In genomic region chr11:86484164-86484794, GRCh38 we compare ENCODE assay signal across 1 cellular context.
A peak's percentile ranks its signal among the peaks of the same experiment; 100 is the strongest.
TF ChIP-seq lines count a peak whose summit lies in the region.

No MANE protein-coding gene starts in this region.

TF ChIP-seq in K562, 482 proteins besides CTCF, POLR2A, EP300 and RAD21 (continued from another document):
- TF ChIP-seq MAZ (CRISPR knock-in tag; conservative IDR thresholded peaks at IDR 0.05 in 1 of 2, IDR thresholded peaks at IDR 0.05 in 1 of 2): 0 out of 4 replicates have a peak, but pooled peaks of 1 of the 2 experiments have one; percentile 13
- no peak for TF ChIP-seq OTX1 (CRISPR knock-in tag; IDR thresholded peaks at IDR 0.05)
- TF ChIP-seq TAL1 (IDR thresholded peaks at IDR 0.05): peak; percentile 57
- TF ChIP-seq ZNF75A (CRISPR knock-in tag; IDR thresholded peaks at IDR 0.05): no peak
- TF ChIP-seq ZNF766 (CRISPR knock-in tag; conservative IDR thresholded peaks at IDR 0.05): no peak
- TF ChIP-seq, protein P1, sequence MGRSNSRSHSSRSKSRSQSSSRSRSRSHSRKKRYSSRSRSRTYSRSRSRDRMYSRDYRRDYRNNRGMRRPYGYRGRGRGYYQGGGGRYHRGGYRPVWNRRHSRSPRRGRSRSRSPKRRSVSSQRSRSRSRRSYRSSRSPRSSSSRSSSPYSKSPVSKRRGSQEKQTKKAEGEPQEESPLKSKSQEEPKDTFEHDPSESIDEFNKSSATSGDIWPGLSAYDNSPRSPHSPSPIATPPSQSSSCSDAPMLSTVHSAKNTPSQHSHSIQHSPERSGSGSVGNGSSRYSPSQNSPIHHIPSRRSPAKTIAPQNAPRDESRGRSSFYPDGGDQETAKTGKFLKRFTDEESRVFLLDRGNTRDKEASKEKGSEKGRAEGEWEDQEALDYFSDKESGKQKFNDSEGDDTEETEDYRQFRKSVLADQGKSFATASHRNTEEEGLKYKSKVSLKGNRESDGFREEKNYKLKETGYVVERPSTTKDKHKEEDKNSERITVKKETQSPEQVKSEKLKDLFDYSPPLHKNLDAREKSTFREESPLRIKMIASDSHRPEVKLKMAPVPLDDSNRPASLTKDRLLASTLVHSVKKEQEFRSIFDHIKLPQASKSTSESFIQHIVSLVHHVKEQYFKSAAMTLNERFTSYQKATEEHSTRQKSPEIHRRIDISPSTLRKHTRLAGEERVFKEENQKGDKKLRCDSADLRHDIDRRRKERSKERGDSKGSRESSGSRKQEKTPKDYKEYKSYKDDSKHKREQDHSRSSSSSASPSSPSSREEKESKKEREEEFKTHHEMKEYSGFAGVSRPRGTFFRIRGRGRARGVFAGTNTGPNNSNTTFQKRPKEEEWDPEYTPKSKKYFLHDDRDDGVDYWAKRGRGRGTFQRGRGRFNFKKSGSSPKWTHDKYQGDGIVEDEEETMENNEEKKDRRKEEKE (IDR thresholded peaks at IDR 0.05; ENCODE audit: borderline replicate concordance in 1 of 2, control insufficient read depth in 1 of 2, low read depth in 2 of 2, low read length in 1 of 2): no peak
- TF ChIP-seq MYC (IDR thresholded peaks at IDR 0.05; ENCODE audit: low read depth, low read length): no peak
- TF ChIP-seq MYC (CRISPR knock-in tag; IDR thresholded peaks at IDR 0.05; ENCODE audit: borderline replicate concordance, low read depth): no peak
- TF ChIP-seq ATF7 (IDR thresholded peaks at IDR 0.05): no peak
- peak; percentile 68 for TF ChIP-seq CBFA2T3 (IDR thresholded peaks at IDR 0.05)
- no peak for TF ChIP-seq U2AF2 (optimal IDR thresholded peaks at IDR 0.05; ENCODE audit: low read depth, low read length)
- no peak for TF ChIP-seq ZNF780A (CRISPR knock-in tag; IDR thresholded peaks at IDR 0.05)
- TF ChIP-seq HDGF (IDR thresholded peaks at IDR 0.05): no peak
- TF ChIP-seq TRIM28 (IDR thresholded peaks at IDR 0.05): no peak
- TF ChIP-seq DACH1 (IDR thresholded peaks at IDR 0.05; ENCODE audit: partially characterized antibody): peak; percentile 8
- no peak for TF ChIP-seq POLR2AphosphoS2 (IDR thresholded peaks at IDR 0.05; ENCODE audit: low read length)
- no peak for TF ChIP-seq ZC3H4 (CRISPR knock-in tag; IDR thresholded peaks at IDR 0.05; ENCODE audit: borderline replicate concordance)
- no peak for TF ChIP-seq ZKSCAN8 (CRISPR knock-in tag; IDR thresholded peaks at IDR 0.05)
- no peak for TF ChIP-seq HDAC2 (IDR thresholded peaks at IDR 0.05)
- TF ChIP-seq GABPB2 (CRISPR knock-in tag; conservative IDR thresholded peaks at IDR 0.05): no peak
- TF ChIP-seq HINFP (tag; conservative IDR thresholded peaks at IDR 0.05; ENCODE audit: low read depth): no peak
- no peak for TF ChIP-seq SMAD1 (IDR thresholded peaks at IDR 0.05; ENCODE audit: low read depth, low read length, partially characterized antibody)
- no peak for TF ChIP-seq MYNN (IDR thresholded peaks at IDR 0.05)
- no peak for TF ChIP-seq MYNN (CRISPR knock-in tag; IDR thresholded peaks at IDR 0.05)
- TF ChIP-seq ZFP30 (CRISPR knock-in tag; IDR thresholded peaks at IDR 0.05; ENCODE audit: borderline replicate concordance): no peak
- TF ChIP-seq CSDE1 (IDR thresholded peaks at IDR 0.05): no peak
- peak; percentile 73 for TF ChIP-seq JUND (IDR thresholded peaks at IDR 0.05; ENCODE audit: borderline replicate concordance, low read depth, low read length)
- peak; percentile 78; the same call in 2 of the 3 replicates for TF ChIP-seq JUND (tag; IDR thresholded peaks at IDR 0.05; ENCODE audit: borderline replicate concordance, low read depth, low read length)
- TF ChIP-seq KAT7 (CRISPR knock-in tag; IDR thresholded peaks at IDR 0.05; ENCODE audit: borderline replicate concordance): no peak
- peak; percentile 68; the same call in 1 of the 2 replicates for TF ChIP-seq SMARCE1 (IDR thresholded peaks at IDR 0.05)
- TF ChIP-seq, protein P2, sequence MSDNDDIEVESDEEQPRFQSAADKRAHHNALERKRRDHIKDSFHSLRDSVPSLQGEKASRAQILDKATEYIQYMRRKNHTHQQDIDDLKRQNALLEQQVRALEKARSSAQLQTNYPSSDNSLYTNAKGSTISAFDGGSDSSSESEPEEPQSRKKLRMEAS (CRISPR knock-in tag; IDR thresholded peaks at IDR 0.05): no peak
- TF ChIP-seq CBX2 (IDR thresholded peaks at IDR 0.05; ENCODE audit: insufficient read depth, low read length, poor library complexity, severe bottlenecking): no peak
- TF ChIP-seq SMAD4 (CRISPR knock-in tag; conservative IDR thresholded peaks at IDR 0.05): peak; percentile 58; the same call in 1 of the 2 replicates
- no peak for TF ChIP-seq CHD4 (IDR thresholded peaks at IDR 0.05; ENCODE audit: insufficient read depth, insufficient replicate concordance, low read depth, low read length, poor library complexity, severe bottlenecking)
- TF ChIP-seq, protein P3, sequence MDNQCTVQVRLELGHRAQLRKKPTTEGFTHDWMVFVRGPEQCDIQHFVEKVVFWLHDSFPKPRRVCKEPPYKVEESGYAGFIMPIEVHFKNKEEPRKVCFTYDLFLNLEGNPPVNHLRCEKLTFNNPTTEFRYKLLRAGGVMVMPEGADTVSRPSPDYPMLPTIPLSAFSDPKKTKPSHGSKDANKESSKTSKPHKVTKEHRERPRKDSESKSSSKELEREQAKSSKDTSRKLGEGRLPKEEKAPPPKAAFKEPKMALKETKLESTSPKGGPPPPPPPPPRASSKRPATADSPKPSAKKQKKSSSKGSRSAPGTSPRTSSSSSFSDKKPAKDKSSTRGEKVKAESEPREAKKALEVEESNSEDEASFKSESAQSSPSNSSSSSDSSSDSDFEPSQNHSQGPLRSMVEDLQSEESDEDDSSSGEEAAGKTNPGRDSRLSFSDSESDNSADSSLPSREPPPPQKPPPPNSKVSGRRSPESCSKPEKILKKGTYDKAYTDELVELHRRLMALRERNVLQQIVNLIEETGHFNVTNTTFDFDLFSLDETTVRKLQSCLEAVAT (IDR thresholded peaks at IDR 0.05): no peak
- no peak for TF ChIP-seq HMGN3 (IDR thresholded peaks at IDR 0.05; ENCODE audit: borderline replicate concordance, extremely low read depth, insufficient read length, low read depth, low read length)
- no peak for TF ChIP-seq FOXP1 (CRISPR knock-in tag; IDR thresholded peaks at IDR 0.05)
- TF ChIP-seq SIRT6 (IDR thresholded peaks at IDR 0.05; ENCODE audit: low read depth, low read length): no peak
- no peak for TF ChIP-seq CEBPB (tag; IDR thresholded peaks at IDR 0.05)
- TF ChIP-seq, protein P4, sequence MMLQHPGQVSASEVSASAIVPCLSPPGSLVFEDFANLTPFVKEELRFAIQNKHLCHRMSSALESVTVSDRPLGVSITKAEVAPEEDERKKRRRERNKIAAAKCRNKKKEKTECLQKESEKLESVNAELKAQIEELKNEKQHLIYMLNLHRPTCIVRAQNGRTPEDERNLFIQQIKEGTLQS (IDR thresholded peaks at IDR 0.05): peak; percentile 74
- TF ChIP-seq, protein P4 (CRISPR knock-in tag; conservative IDR thresholded peaks at IDR 0.05): no peak
- no peak for TF ChIP-seq ZNF561 (CRISPR knock-in tag; conservative IDR thresholded peaks at IDR 0.05)
- TF ChIP-seq CBX1 (IDR thresholded peaks at IDR 0.05; ENCODE audit: low read depth): no peak
- no peak for TF ChIP-seq MECOM (CRISPR knock-in tag; IDR thresholded peaks at IDR 0.05)
- TF ChIP-seq ZNF449 (CRISPR knock-in tag; IDR thresholded peaks at IDR 0.05): no peak
- TF ChIP-seq BMI1 (IDR thresholded peaks at IDR 0.05; ENCODE audit: low read length): no peak
- no peak for TF ChIP-seq RBM22 (IDR thresholded peaks at IDR 0.05; ENCODE audit: low read depth, low read length, poor library complexity, severe bottlenecking)
- no peak for TF ChIP-seq ZNF239 (CRISPR knock-in tag; IDR thresholded peaks at IDR 0.05)
- 0 out of 2 replicates have a peak, but pooled peaks have one; percentile 28 for TF ChIP-seq FOXJ2 (tag; IDR thresholded peaks at IDR 0.05)
- TF ChIP-seq RFX5 (IDR thresholded peaks at IDR 0.05; ENCODE audit: low read depth, low read length): no peak
- TF ChIP-seq, protein P5, sequence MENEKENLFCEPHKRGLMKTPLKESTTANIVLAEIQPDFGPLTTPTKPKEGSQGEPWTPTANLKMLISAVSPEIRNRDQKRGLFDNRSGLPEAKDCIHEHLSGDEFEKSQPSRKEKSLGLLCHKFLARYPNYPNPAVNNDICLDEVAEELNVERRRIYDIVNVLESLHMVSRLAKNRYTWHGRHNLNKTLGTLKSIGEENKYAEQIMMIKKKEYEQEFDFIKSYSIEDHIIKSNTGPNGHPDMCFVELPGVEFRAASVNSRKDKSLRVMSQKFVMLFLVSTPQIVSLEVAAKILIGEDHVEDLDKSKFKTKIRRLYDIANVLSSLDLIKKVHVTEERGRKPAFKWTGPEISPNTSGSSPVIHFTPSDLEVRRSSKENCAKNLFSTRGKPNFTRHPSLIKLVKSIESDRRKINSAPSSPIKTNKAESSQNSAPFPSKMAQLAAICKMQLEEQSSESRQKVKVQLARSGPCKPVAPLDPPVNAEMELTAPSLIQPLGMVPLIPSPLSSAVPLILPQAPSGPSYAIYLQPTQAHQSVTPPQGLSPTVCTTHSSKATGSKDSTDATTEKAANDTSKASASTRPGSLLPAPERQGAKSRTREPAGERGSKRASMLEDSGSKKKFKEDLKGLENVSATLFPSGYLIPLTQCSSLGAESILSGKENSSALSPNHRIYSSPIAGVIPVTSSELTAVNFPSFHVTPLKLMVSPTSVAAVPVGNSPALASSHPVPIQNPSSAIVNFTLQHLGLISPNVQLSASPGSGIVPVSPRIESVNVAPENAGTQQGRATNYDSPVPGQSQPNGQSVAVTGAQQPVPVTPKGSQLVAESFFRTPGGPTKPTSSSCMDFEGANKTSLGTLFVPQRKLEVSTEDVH (IDR thresholded peaks at IDR 0.05; ENCODE audit: low read depth, partially characterized antibody): no peak
- TF ChIP-seq NR2C1 (IDR thresholded peaks at IDR 0.05): no peak
- no peak for TF ChIP-seq NR2C1 (tag; IDR thresholded peaks at IDR 0.05)
- TF ChIP-seq ZNF23 (CRISPR knock-in tag; IDR thresholded peaks at IDR 0.05): no peak
